In the genomic region with DNA sequence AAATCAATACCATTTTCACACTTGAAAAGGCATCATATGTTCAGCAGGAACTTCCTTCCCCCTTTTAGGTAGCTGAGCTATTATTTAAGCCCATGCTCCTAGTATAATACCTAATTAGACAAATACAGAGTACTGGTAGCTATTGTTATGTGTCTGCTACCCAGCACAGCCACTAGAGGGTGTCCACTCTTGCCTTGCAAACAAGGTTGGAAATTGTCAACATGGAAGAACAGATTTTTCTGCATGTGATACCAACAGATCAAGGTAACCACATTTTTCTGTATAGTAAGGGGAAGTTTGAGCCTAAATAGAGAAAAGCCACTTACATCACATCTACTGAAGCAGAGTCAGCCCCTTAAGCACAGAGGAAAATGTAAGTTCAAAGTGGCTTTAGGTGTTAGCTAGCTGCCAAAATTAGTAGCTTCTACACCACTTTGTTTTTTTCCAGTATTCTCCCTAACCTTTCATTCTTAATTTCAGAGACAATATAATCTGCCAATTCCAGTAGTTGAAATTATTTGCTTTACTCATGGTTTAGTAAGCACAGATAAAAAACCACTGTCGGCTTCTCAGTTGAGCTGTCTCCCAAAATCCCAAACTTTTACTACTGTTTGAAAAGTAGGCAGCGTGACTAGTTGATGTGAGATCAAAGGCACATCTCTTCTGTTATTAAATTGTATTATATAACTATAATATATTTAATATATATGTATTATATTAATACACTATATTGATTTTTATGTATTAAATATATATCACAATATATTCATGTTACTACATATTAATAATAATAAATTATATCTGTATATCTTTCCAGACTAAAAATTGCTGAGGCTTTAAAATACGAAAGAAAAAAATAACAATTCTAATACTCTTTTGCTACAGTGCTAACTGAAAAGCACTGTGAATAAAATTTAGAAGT, we compare ENCODE assay signal across 1 cellular context.
TF ChIP-seq lines count a peak whose summit lies in the region.

No MANE protein-coding gene starts in this region.

TF ChIP-seq in HepG2, 621 proteins besides CTCF, POLR2A, EP300 and RAD21 (continued from another document and continues in another):
- TF ChIP-seq, protein P1, sequence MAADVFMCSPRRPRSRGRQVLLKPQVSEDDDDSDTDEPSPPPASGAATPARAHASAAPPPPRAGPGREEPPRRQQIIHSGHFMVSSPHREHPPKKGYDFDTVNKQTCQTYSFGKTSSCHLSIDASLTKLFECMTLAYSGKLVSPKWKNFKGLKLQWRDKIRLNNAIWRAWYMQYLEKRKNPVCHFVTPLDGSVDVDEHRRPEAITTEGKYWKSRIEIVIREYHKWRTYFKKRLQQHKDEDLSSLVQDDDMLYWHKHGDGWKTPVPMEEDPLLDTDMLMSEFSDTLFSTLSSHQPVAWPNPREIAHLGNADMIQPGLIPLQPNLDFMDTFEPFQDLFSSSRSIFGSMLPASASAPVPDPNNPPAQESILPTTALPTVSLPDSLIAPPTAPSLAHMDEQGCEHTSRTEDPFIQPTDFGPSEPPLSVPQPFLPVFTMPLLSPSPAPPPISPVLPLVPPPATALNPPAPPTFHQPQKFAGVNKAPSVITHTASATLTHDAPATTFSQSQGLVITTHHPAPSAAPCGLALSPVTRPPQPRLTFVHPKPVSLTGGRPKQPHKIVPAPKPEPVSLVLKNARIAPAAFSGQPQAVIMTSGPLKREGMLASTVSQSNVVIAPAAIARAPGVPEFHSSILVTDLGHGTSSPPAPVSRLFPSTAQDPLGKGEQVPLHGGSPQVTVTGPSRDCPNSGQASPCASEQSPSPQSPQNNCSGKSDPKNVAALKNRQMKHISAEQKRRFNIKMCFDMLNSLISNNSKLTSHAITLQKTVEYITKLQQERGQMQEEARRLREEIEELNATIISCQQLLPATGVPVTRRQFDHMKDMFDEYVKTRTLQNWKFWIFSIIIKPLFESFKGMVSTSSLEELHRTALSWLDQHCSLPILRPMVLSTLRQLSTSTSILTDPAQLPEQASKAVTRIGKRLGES (CRISPR knock-in tag; IDR thresholded peaks at IDR 0.05; ENCODE audit: borderline replicate concordance), result no peak
- TF ChIP-seq PBX2 (CRISPR knock-in tag; IDR thresholded peaks at IDR 0.05), result no peak
- no peak for TF ChIP-seq ELF1 (CRISPR knock-in tag; IDR thresholded peaks at IDR 0.05)
- no peak for TF ChIP-seq RFXANK (CRISPR knock-in tag; IDR thresholded peaks at IDR 0.05)
- TF ChIP-seq IRF2 (CRISPR knock-in tag; IDR thresholded peaks at IDR 0.05), result no peak
- no peak for TF ChIP-seq TGIF2 (CRISPR knock-in tag; IDR thresholded peaks at IDR 0.05)
- TF ChIP-seq, protein P2, sequence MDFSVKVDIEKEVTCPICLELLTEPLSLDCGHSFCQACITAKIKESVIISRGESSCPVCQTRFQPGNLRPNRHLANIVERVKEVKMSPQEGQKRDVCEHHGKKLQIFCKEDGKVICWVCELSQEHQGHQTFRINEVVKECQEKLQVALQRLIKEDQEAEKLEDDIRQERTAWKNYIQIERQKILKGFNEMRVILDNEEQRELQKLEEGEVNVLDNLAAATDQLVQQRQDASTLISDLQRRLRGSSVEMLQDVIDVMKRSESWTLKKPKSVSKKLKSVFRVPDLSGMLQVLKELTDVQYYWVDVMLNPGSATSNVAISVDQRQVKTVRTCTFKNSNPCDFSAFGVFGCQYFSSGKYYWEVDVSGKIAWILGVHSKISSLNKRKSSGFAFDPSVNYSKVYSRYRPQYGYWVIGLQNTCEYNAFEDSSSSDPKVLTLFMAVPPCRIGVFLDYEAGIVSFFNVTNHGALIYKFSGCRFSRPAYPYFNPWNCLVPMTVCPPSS (IDR thresholded peaks at IDR 0.05), result no peak
- TF ChIP-seq, protein P3, sequence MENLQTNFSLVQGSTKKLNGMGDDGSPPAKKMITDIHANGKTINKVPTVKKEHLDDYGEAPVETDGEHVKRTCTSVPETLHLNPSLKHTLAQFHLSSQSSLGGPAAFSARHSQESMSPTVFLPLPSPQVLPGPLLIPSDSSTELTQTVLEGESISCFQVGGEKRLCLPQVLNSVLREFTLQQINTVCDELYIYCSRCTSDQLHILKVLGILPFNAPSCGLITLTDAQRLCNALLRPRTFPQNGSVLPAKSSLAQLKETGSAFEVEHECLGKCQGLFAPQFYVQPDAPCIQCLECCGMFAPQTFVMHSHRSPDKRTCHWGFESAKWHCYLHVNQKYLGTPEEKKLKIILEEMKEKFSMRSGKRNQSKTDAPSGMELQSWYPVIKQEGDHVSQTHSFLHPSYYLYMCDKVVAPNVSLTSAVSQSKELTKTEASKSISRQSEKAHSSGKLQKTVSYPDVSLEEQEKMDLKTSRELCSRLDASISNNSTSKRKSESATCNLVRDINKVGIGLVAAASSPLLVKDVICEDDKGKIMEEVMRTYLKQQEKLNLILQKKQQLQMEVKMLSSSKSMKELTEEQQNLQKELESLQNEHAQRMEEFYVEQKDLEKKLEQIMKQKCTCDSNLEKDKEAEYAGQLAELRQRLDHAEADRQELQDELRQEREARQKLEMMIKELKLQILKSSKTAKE (CRISPR knock-in tag; IDR thresholded peaks at IDR 0.05; ENCODE audit: borderline replicate concordance), result no peak
- no peak for TF ChIP-seq ZNF709 (CRISPR knock-in tag; IDR thresholded peaks at IDR 0.05)
- TF ChIP-seq HES4 (CRISPR knock-in tag; IDR thresholded peaks at IDR 0.05; ENCODE audit: borderline replicate concordance), result no peak
- TF ChIP-seq SOX13 (IDR thresholded peaks at IDR 0.05), result no peak
- TF ChIP-seq SOX13 (CRISPR knock-in tag; conservative IDR thresholded peaks at IDR 0.05 in 1 of 2, IDR thresholded peaks at IDR 0.05 in 1 of 2), result no peak
- TF ChIP-seq KDM6A (CRISPR knock-in tag; IDR thresholded peaks at IDR 0.05; ENCODE audit: low read depth), result no peak
- TF ChIP-seq, protein P4, sequence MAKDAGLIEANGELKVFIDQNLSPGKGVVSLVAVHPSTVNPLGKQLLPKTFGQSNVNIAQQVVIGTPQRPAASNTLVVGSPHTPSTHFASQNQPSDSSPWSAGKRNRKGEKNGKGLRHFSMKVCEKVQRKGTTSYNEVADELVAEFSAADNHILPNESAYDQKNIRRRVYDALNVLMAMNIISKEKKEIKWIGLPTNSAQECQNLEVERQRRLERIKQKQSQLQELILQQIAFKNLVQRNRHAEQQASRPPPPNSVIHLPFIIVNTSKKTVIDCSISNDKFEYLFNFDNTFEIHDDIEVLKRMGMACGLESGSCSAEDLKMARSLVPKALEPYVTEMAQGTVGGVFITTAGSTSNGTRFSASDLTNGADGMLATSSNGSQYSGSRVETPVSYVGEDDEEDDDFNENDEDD (CRISPR knock-in tag; IDR thresholded peaks at IDR 0.05; ENCODE audit: borderline replicate concordance), result no peak
- no peak for TF ChIP-seq ZNF235 (CRISPR knock-in tag; IDR thresholded peaks at IDR 0.05; ENCODE audit: borderline replicate concordance)
- TF ChIP-seq SOX6 (IDR thresholded peaks at IDR 0.05), result no peak
- TF ChIP-seq SOX6 (CRISPR knock-in tag; IDR thresholded peaks at IDR 0.05), result no peak
- TF ChIP-seq ZNF432 (CRISPR knock-in tag; IDR thresholded peaks at IDR 0.05; ENCODE audit: borderline replicate concordance), result no peak
- TF ChIP-seq ZNF777 (CRISPR knock-in tag; IDR thresholded peaks at IDR 0.05), result no peak
- TF ChIP-seq ZNF564 (CRISPR knock-in tag; IDR thresholded peaks at IDR 0.05), result no peak
- TF ChIP-seq, protein P5, sequence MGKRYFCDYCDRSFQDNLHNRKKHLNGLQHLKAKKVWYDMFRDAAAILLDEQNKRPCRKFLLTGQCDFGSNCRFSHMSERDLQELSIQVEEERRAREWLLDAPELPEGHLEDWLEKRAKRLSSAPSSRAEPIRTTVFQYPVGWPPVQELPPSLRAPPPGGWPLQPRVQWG (CRISPR knock-in tag; IDR thresholded peaks at IDR 0.05; ENCODE audit: borderline replicate concordance, low read depth), result no peak
- TF ChIP-seq ZNF577 (CRISPR knock-in tag; IDR thresholded peaks at IDR 0.05; ENCODE audit: borderline replicate concordance, low read depth), result no peak
- TF ChIP-seq TARDBP (CRISPR knock-in tag; IDR thresholded peaks at IDR 0.05), result 0 out of 2 replicates have a peak, but pooled peaks have one; percentile 37
- TF ChIP-seq ZNF17 (CRISPR knock-in tag; IDR thresholded peaks at IDR 0.05), result no peak
- TF ChIP-seq FOXA1 (IDR thresholded peaks at IDR 0.05), result no peak
- TF ChIP-seq FOXA1 (CRISPR knock-in tag; IDR thresholded peaks at IDR 0.05), result peak; percentile 89
- TF ChIP-seq STAG1 (CRISPR knock-in tag; IDR thresholded peaks at IDR 0.05), result peak; percentile 69
- TF ChIP-seq, protein P6, sequence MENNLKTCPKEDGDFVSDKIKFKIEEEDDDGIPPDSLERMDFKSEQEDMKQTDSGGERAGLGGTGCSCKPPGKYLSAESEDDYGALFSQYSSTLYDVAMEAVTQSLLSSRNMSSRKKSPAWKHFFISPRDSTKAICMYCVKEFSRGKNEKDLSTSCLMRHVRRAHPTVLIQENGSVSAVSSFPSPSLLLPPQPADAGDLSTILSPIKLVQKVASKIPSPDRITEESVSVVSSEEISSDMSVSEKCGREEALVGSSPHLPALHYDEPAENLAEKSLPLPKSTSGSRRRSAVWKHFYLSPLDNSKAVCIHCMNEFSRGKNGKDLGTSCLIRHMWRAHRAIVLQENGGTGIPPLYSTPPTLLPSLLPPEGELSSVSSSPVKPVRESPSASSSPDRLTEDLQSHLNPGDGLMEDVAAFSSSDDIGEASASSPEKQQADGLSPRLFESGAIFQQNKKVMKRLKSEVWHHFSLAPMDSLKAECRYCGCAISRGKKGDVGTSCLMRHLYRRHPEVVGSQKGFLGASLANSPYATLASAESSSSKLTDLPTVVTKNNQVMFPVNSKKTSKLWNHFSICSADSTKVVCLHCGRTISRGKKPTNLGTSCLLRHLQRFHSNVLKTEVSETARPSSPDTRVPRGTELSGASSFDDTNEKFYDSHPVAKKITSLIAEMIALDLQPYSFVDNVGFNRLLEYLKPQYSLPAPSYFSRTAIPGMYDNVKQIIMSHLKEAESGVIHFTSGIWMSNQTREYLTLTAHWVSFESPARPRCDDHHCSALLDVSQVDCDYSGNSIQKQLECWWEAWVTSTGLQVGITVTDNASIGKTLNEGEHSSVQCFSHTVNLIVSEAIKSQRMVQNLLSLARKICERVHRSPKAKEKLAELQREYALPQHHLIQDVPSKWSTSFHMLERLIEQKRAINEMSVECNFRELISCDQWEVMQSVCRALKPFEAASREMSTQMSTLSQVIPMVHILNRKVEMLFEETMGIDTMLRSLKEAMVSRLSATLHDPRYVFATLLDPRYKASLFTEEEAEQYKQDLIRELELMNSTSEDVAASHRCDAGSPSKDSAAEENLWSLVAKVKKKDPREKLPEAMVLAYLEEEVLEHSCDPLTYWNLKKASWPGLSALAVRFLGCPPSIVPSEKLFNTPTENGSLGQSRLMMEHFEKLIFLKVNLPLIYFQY (CRISPR knock-in tag; IDR thresholded peaks at IDR 0.05; ENCODE audit: borderline replicate concordance), result no peak
- no peak for TF ChIP-seq KDM3A (CRISPR knock-in tag; IDR thresholded peaks at IDR 0.05; ENCODE audit: low read depth)
- TF ChIP-seq SMC3 (IDR thresholded peaks at IDR 0.05; ENCODE audit: low read length), result peak; percentile 86
- TF ChIP-seq ARNT (IDR thresholded peaks at IDR 0.05), result no peak
- TF ChIP-seq FOXA3 (CRISPR knock-in tag; IDR thresholded peaks at IDR 0.05), result peak; percentile 84
- no peak for TF ChIP-seq ZNF292 (CRISPR knock-in tag; IDR thresholded peaks at IDR 0.05; ENCODE audit: borderline replicate concordance, low read depth)
- TF ChIP-seq, protein P7, sequence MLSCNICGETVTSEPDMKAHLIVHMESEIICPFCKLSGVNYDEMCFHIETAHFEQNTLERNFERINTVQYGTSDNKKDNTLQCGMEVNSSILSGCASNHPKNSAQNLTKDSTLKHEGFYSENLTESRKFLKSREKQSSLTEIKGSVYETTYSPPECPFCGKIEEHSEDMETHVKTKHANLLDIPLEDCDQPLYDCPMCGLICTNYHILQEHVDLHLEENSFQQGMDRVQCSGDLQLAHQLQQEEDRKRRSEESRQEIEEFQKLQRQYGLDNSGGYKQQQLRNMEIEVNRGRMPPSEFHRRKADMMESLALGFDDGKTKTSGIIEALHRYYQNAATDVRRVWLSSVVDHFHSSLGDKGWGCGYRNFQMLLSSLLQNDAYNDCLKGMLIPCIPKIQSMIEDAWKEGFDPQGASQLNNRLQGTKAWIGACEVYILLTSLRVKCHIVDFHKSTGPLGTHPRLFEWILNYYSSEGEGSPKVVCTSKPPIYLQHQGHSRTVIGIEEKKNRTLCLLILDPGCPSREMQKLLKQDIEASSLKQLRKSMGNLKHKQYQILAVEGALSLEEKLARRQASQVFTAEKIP (CRISPR knock-in tag; IDR thresholded peaks at IDR 0.05; ENCODE audit: borderline replicate concordance), result no peak
- TF ChIP-seq RBFOX2 (IDR thresholded peaks at IDR 0.05; ENCODE audit: low read depth, low read length), result no peak
- TF ChIP-seq HOXA5 (CRISPR knock-in tag; IDR thresholded peaks at IDR 0.05), result no peak
- TF ChIP-seq ZNF614 (CRISPR knock-in tag; IDR thresholded peaks at IDR 0.05; ENCODE audit: borderline replicate concordance), result no peak
- TF ChIP-seq ZSCAN21 (CRISPR knock-in tag; IDR thresholded peaks at IDR 0.05; ENCODE audit: borderline replicate concordance), result no peak
- peak; percentile 79; the same call in 1 of the 2 replicates for TF ChIP-seq FOXK1 (CRISPR knock-in tag; IDR thresholded peaks at IDR 0.05; ENCODE audit: borderline replicate concordance, low read depth)
- TF ChIP-seq ZNF546 (CRISPR knock-in tag; conservative IDR thresholded peaks at IDR 0.05), result no peak
- no peak for TF ChIP-seq ZNF547 (CRISPR knock-in tag; IDR thresholded peaks at IDR 0.05)
- TF ChIP-seq ZNF768 (CRISPR knock-in tag; IDR thresholded peaks at IDR 0.05), result no peak
- no peak for TF ChIP-seq ZNF572 (CRISPR knock-in tag; IDR thresholded peaks at IDR 0.05)
- TF ChIP-seq BRF2 (CRISPR knock-in tag; IDR thresholded peaks at IDR 0.05), result no peak
